In the genomic region with DNA sequence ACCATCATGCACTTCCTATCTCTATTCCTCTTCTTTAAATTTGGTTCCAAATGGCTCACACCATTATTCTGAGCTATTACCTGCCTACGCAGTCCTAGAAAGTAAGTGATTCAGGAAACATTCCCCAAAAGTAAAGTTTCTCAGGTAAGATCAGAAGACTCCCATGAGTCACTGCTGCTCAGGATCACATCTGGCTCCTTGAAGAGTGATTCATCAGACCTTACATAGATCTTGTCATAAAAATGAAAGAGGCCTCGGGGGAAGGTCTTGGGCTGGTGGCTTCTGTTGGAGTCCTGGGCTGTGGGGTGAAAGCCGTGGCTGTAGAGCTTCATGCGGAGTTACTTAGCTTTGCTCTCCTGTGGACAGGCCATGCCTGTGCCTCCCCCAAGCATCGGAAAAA, we compare ENCODE assay signal across 18 cellular contexts. TPM values are rescaled to one million over a fixed set of nuclear protein-coding genes. Genes with fewer than 3 reads are reported as not detected.
DNase-seq lines count a peak whose midpoint lies in the region; ATAC-seq, FAIRE-seq and TF ChIP-seq lines count a peak whose summit lies in the region.
"Had no signal": no experiment of that assay in that cellular context is flagged by ENCODE, and none has a peak within 500 bp of the region (broad histone marks: within the 10 kb centered on the region; RNA-seq: fewer than 3 reads in every experiment).

No MANE protein-coding gene starts in this region.

- H4K8ac ChIP-seq in trophoblast cell (ENCODE audit: low read depth, low read length): no peak overlapping the region

- WGBS in trophoblast cell (ENCODE audit: extremely low coverage, insufficient coverage, insufficient read length): no CpG with 5 or more reads among the region's 5 CpGs

- no peak overlapping the region for H3K27ac ChIP-seq in BLaER1 treated with 17β-estradiol and CSF1 and Interleukin-3, amounts not matched to agents 10 nM and 100 nM
- H3K27ac ChIP-seq in HCT116 (ENCODE audit: low read depth, low read length): no peak overlapping the region
- H3K27ac ChIP-seq in trophoblast cell (ENCODE audit: low read depth, low read length): no peak overlapping the region

- no peak overlapping the region for H2BK12ac ChIP-seq in trophoblast cell (ENCODE audit: low read length)

- no peaks in the 10 kb centered on the region for H3K79me2 ChIP-seq in HCT116 (ENCODE audit: insufficient read depth, low read length)
- no peaks in the 10 kb centered on the region for H3K79me2 ChIP-seq in trophoblast cell (ENCODE audit: control insufficient read depth, insufficient read depth, low read length, poor library complexity)

- H3K18ac ChIP-seq in trophoblast cell (ENCODE audit: low read length): no peak overlapping the region

- DNase-seq in HCT116 (ENCODE audit: low read depth, low spot score): no peak
- DNase-seq in bronchial epithelial cell (ENCODE audit: low read depth): peak; percentile 86
- DNase-seq in trophoblast cell: peak; percentile 73 to 85
- no peak for DNase-seq in foreskin melanocyte
- no peak for DNase-seq in middle frontal gyrus (ENCODE audit: extremely low spot score, low spot score)
- DNase-seq: ACHN, DMS79 treated with DMSO at 0.1 percent for 48 hours, H7, NCI-H1092 treated with DMSO at 0.1 percent for 48 hours, NCI-H2081 treated with DMSO at 0.1 percent for 48 hours, NCI-H748 treated with DMSO at 0.1 percent for 48 hours, SIG-M5 had no signal

- no peak overlapping the region for H2AK5ac ChIP-seq in trophoblast cell (ENCODE audit: low read length)

- H4K12ac ChIP-seq in trophoblast cell (ENCODE audit: low read depth, low read length): no peak overlapping the region

- H3K79me1 ChIP-seq in trophoblast cell (ENCODE audit: low read length): no peaks in the 10 kb centered on the region

- H3K4me1 ChIP-seq in BLaER1 treated with 17β-estradiol and CSF1 and Interleukin-3, amounts not matched to agents 10 nM and 100 nM: peaks cover 0 to 58% (median 40%) of the 10 kb centered on the region in 10 experiments; a peak in 17 of 20 replicates
- H3K4me1 ChIP-seq in HCT116 (ENCODE audit: control insufficient read depth in 1 of 2, insufficient read depth in 2 of 2, low read length in 2 of 2) (peaks cover 0 to 12% of the 10 kb centered on the region in 2 experiments; a peak in 1 of 4 replicates), trophoblast cell (ENCODE audit: control insufficient read depth in 1 of 2, insufficient read depth in 2 of 2, low read length in 2 of 2) (no peaks in the 10 kb centered on the region)

- RAD21 ChIA-PET in HCT116 (lab: Charles Lee; ENCODE audit: low non-redundant PET in 1 of 2, low total read pairs in 2 of 2, uncharacterized antibody in 2 of 2, unreplicated experiment in 2 of 2): no interaction called here

- no peaks in the 10 kb centered on the region for H4K20me1 ChIP-seq in BLaER1 treated with 17β-estradiol and CSF1 and Interleukin-3, amounts not matched to agents 10 nM and 100 nM
- no peaks in the 10 kb centered on the region for H4K20me1 ChIP-seq in HCT116 (ENCODE audit: insufficient read depth)

- no peak overlapping the region for H3K4me3 ChIP-seq in BLaER1 treated with 17β-estradiol and CSF1 and Interleukin-3, amounts not matched to agents 10 nM and 100 nM
- H3K4me3 ChIP-seq in HCT116 (replicated peaks in 1 of 2; ENCODE audit: low read depth in 1 of 2, low read length in 2 of 2) (no peak overlapping the region), bronchial epithelial cell (ENCODE audit: low read depth, low read length) (no peak overlapping the region), trophoblast cell (ENCODE audit: low read depth, low read length) (no peak overlapping the region)

- intact Hi-C loops in HCT116 (cut with micrococcal nuclease): loop anchor here (10.0 kb wide), 1 partner anchor 367 kb away; no protein-coding TSS in a partner anchor

- H3K4ac ChIP-seq in trophoblast cell (ENCODE audit: low read depth, low read length): no peak overlapping the region

- no peak for TF ChIP-seq POLR2A in HCT116 (IDR thresholded peaks at IDR 0.05; ENCODE audit: borderline replicate concordance, extremely low read depth, insufficient read depth, insufficient read length)

- no peaks in the 10 kb centered on the region for H3K27me3 ChIP-seq in BLaER1 treated with 17β-estradiol and CSF1 and Interleukin-3, amounts not matched to agents 10 nM and 100 nM
- H3K27me3 ChIP-seq in HCT116 (ENCODE audit: insufficient read depth, low read length): no peaks in the 10 kb centered on the region
- H3K27me3 ChIP-seq in bronchial epithelial cell (ENCODE audit: control insufficient read depth, insufficient read depth, low read length): peaks cover 2% of the 10 kb centered on the region
- H3K27me3 ChIP-seq in trophoblast cell (ENCODE audit: insufficient read depth, low read length): no peaks in the 10 kb centered on the region

- FAIRE-seq in bronchial epithelial cell (lab: Jason Lieb, UNC): no peak

- no peak for TF ChIP-seq RAD21 in HCT116 (IDR thresholded peaks at IDR 0.05; ENCODE audit: low read depth)

- H3K4me2 ChIP-seq in BLaER1 treated with 17β-estradiol and CSF1 and Interleukin-3, amounts not matched to agents 10 nM and 100 nM: peak overlapping the region in 7 of 11 experiments; percentile 2 to 62 (median 37); a peak in 9 of 22 replicates
- H3K4me2 ChIP-seq in HCT116 (ENCODE audit: low read length): peak overlapping the region; percentile 25
- no peak overlapping the region for H3K4me2 ChIP-seq in trophoblast cell (ENCODE audit: low read length)

- H2AFZ ChIP-seq in HCT116 (ENCODE audit: low read depth, low read length, poor library complexity, severe bottlenecking): no peak overlapping the region
- no peak overlapping the region for H2AFZ ChIP-seq in trophoblast cell (ENCODE audit: insufficient read depth, low read length, poor library complexity)

- H3K9me3 ChIP-seq in BLaER1 treated with 17β-estradiol and CSF1 and Interleukin-3, amounts not matched to agents 10 nM and 100 nM (replicated peaks in 1 of 11): peaks cover 0 to 4% (median 2%) of the 10 kb centered on the region in 11 experiments; a peak in 4 of 22 replicates
- H3K9me3 ChIP-seq in HCT116 (ENCODE audit: control insufficient read depth in 1 of 2, insufficient read depth in 1 of 2, low read depth in 1 of 2, low read length in 2 of 2): no peaks in the 10 kb centered on the region
- no peaks in the 10 kb centered on the region for H3K9me3 ChIP-seq in trophoblast cell (ENCODE audit: insufficient read depth, low read depth, low read length)

- no peak overlapping the region for H2BK120ac ChIP-seq in trophoblast cell (ENCODE audit: insufficient read depth, low read length, poor library complexity)

- BruUV-seq in HCT116 (replicated peaks; lab: Mats Ljungman, UMichigan): no TSS peak

- no peak overlapping the region for H2BK5ac ChIP-seq in trophoblast cell (ENCODE audit: low read depth, low read length, poor library complexity)

- H3K9me2 ChIP-seq in HCT116 (ENCODE audit: insufficient read depth): no peaks in the 10 kb centered on the region

- TF ChIP-seq CTCF in HCT116 (IDR thresholded peaks at IDR 0.05 in 2 of 3, conservative IDR thresholded peaks at IDR 0.05 in 1 of 3; ENCODE audit: borderline replicate concordance in 1 of 3, insufficient read depth in 1 of 3, low read depth in 2 of 3, low read length in 2 of 3) (no peak), bronchial epithelial cell (IDR thresholded peaks at IDR 0.05; ENCODE audit: insufficient read depth, low read length, severe bottlenecking) (no peak)

- no peak overlapping the region for H4K91ac ChIP-seq in trophoblast cell (ENCODE audit: low read depth, low read length)

- POLR2A ChIA-PET in HCT116 (lab: Charles Lee): no interaction called here

- no peaks in the 10 kb centered on the region for H3K36me3 ChIP-seq in BLaER1 treated with 17β-estradiol and CSF1 and Interleukin-3, amounts not matched to agents 10 nM and 100 nM
- H3K36me3 ChIP-seq in HCT116 (ENCODE audit: control insufficient read depth in 1 of 2, insufficient read depth in 2 of 2, low read length in 2 of 2): no peaks in the 10 kb centered on the region
- H3K36me3 ChIP-seq in bronchial epithelial cell (ENCODE audit: control insufficient read depth, insufficient read depth, low read length): no peaks in the 10 kb centered on the region
- no peaks in the 10 kb centered on the region for H3K36me3 ChIP-seq in trophoblast cell (ENCODE audit: control insufficient read depth in 1 of 2, insufficient read depth in 2 of 2, low read length in 2 of 2)

- H3K23ac ChIP-seq in trophoblast cell (ENCODE audit: low read length): no peak overlapping the region

- ATAC-seq in HCT116 (peak; percentile 35; the same call in 1 of the 2 replicates), HG02798 (IDR thresholded peaks at IDR 0.05; ENCODE audit: poor library complexity, unreplicated experiment) (no peak)
- ATAC-seq: SK-N-SH treated with all-trans-retinoic acid at 6 μM for 48 hours had no signal

- CTCF ChIA-PET in HCT116 (lab: Charles Lee): no interaction called here

- H3K9ac ChIP-seq in BLaER1 treated with 17β-estradiol and CSF1 and Interleukin-3, amounts not matched to agents 10 nM and 100 nM: no peak overlapping the region
- H3K9ac ChIP-seq in HCT116 (ENCODE audit: low read length) (no peak overlapping the region), trophoblast cell (ENCODE audit: low read length) (no peak overlapping the region)

- no peak overlapping the region for H3K14ac ChIP-seq in trophoblast cell (ENCODE audit: low read length)

TF ChIP-seq in HCT116, 20 proteins besides CTCF, POLR2A, EP300 and RAD21 (continues in another document):
- TF ChIP-seq JUND (IDR thresholded peaks at IDR 0.05): peak; percentile 50; the same call in 1 of the 2 replicates

RNA-seq across cellular contexts. Expression of a gene that starts 35.9 kb away (rescaled TPM):
- total RNA-seq in HCT116 (2021; ENCODE audit: unreplicated experiment): 0.69 TPM
- 0.03 TPM in 1 of 2 replicates, not detected in the other for polyA plus RNA-seq in HCT116 (2012)
- total RNA-seq in bronchial epithelial cell: not detected in 2 replicates
- 0.07 TPM in 1 of 2 replicates, not detected in the other for polyA plus RNA-seq in trophoblast cell (2013)
- total RNA-seq: H7, LHCN-M2, NCI-H460 had no signal
- polyA plus RNA-seq: CD14-positive monocyte had no signal

Comparison
In these comparisons a context has a peak if more than half of its experiments do, and no peak if none do; other contexts are left out.
1. DNase-seq: peak in bronchial epithelial cell (single experiment) and trophoblast cell (2 of 2); none in HCT116 (single experiment), foreskin melanocyte (single experiment) and middle frontal gyrus (single experiment).